9 cellular contexts compared by ENCODE assay signal in the genomic region with DNA sequence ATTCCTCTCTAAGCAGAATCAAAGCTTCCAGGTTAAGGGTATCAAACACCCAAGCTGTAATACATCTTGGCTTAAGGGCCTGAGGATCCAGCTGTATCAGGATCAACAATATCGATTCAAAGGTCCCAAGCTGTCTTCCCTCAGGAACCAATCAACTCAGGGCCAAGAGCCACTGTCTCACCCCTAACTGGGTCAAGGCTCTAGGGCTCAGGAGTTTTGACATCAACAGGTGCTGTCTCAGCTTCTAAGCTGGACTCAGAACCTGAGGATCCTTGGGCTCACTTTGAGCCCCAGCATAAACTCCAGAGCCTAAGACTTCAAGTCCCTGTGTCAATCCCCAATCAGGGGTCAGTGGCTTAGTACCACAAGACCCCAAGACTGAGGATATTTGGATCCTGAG. TPM values are rescaled to one million over a fixed set of nuclear protein-coding genes. Genes with fewer than 3 reads are reported as not detected.
DNase-seq lines count a peak whose midpoint lies in the region; ATAC-seq and TF ChIP-seq lines count a peak whose summit lies in the region.
"Had no signal": no experiment of that assay in that cellular context is flagged by ENCODE, and none has a peak within 500 bp of the region (broad histone marks: within the 10 kb centered on the region; RNA-seq: fewer than 3 reads in every experiment).

No MANE protein-coding gene starts in this region.

- H4K20me1 ChIP-seq in neural progenitor cell (ENCODE audit: low read depth): no peaks in the 10 kb centered on the region

- H3K27me3 Mint-ChIP-seq in CD4-positive, alpha-beta T cell: no peaks in the 10 kb centered on the region
- peaks cover 2% of the 10 kb centered on the region for H3K27me3 Mint-ChIP-seq in neural progenitor cell (ENCODE audit: insufficient read depth, low read depth)

- CTCF ChIA-PET in CD4-positive, alpha-beta T cell (lab: Charles Lee): interaction anchor here (1.0 kb wide), 1 partner anchor 82 kb away, joined by 3 read pairs; no protein-coding TSS in a partner anchor

- no peak for ATAC-seq in CD4-positive, alpha-beta T cell (ENCODE audit: poor library complexity)
- no peak for ATAC-seq in GM18868 (IDR thresholded peaks at IDR 0.05; ENCODE audit: unreplicated experiment)
- ATAC-seq in GM21381 (IDR thresholded peaks at IDR 0.05; ENCODE audit: unreplicated experiment): no peak

- POLR2A ChIA-PET in CD4-positive, alpha-beta T cell (lab: Charles Lee): interaction anchor here (2.1 to 2.7 kb wide), 2 partner anchors 14 to 27 kb away, joined by 12 to 27 read pairs; a partner anchor contains a TSS

- H3K79me2 ChIP-seq in neural progenitor cell (ENCODE audit: low read depth): no peaks in the 10 kb centered on the region

- H3K4me1 Mint-ChIP-seq in CD4-positive, alpha-beta T cell (ENCODE audit: low read depth): peaks cover 11% of the 10 kb centered on the region
- peaks cover 7% of the 10 kb centered on the region for H3K4me1 Mint-ChIP-seq in neural progenitor cell

- peak overlapping the region; percentile 84 for H3K4me2 ChIP-seq in neural progenitor cell

- peaks cover 32% of the 10 kb centered on the region for H3F3A ChIP-seq in neural progenitor cell (ENCODE audit: low read depth)

- peak overlapping the region; percentile 79 for H3K4me3 Mint-ChIP-seq in CD4-positive, alpha-beta T cell
- peak overlapping the region; percentile 87 for H3K4me3 Mint-ChIP-seq in neural progenitor cell

- peak overlapping the region; percentile 47 to 83 for H3K9ac ChIP-seq in duodenal mucosa (ENCODE audit: low read depth in 1 of 2, low read length in 2 of 2)
- peak overlapping the region; percentile 64 for H3K9ac ChIP-seq in neural progenitor cell

- H3K4me3 ChIP-seq in LNCaP clone FGC (ENCODE audit: low read depth, low read length) (peak overlapping the region; percentile 97), duodenal mucosa (ENCODE audit: low read depth in 1 of 2, low read length in 2 of 2) (peak overlapping the region; percentile 91 to 98), neural progenitor cell (peak overlapping the region; percentile 82)

- H3K9me3 ChIP-seq in CD4-positive, alpha-beta T cell (ENCODE audit: control insufficient read depth, low read length): no peaks in the 10 kb centered on the region
- H3K9me3 ChIP-seq in duodenal mucosa (ENCODE audit: control insufficient read depth in 1 of 2, low read length in 2 of 2) (no peaks in the 10 kb centered on the region), neural progenitor cell (ENCODE audit: low read depth) (no peaks in the 10 kb centered on the region)

- H3K36me3 ChIP-seq in duodenal mucosa (ENCODE audit: control insufficient read depth in 1 of 2, insufficient read depth in 2 of 2, low read length in 2 of 2) (peaks cover 0 to 6% of the 10 kb centered on the region in 2 donors), neural progenitor cell (no peaks in the 10 kb centered on the region)

- H2AFZ ChIP-seq in neural progenitor cell (replicated peaks): no peak overlapping the region

- intact Hi-C loops in CD4-positive, alpha-beta T cell (cut with DNase I, micrococcal nuclease): loop anchor here in 1 of 2 experiments (10.0 kb wide), 1 partner anchor 1191 kb away; a partner anchor contains a TSS

- H3K27ac Mint-ChIP-seq in CD4-positive, alpha-beta T cell: no peak overlapping the region
- H3K27ac Mint-ChIP-seq in neural progenitor cell: no peak overlapping the region

- H3K27ac ChIP-seq in CD4-positive, alpha-beta T cell (ENCODE audit: low read depth, low read length): no peak overlapping the region
- H3K27ac ChIP-seq in duodenal mucosa (ENCODE audit: low read depth, low read length): no peak overlapping the region
- no peak overlapping the region for H3K27ac ChIP-seq in neural progenitor cell

- DNase-seq in CD4-positive, alpha-beta T cell: no peak
- DNase-seq in LNCaP clone FGC (ENCODE audit: low read depth) (no peak), neural progenitor cell (ENCODE audit: low spot score) (no peak), glomerular visceral epithelial cell (ENCODE audit: extremely low spot score) (no peak), amniotic stem cell (lab: John Stamatoyannopoulos, UW) (no peak)

- peaks cover 12 to 15% of the 10 kb centered on the region in 2 donors for H3K4me1 ChIP-seq in duodenal mucosa (ENCODE audit: control insufficient read depth in 1 of 2, insufficient read depth in 2 of 2, low read length in 2 of 2)
- H3K4me1 ChIP-seq in neural progenitor cell: peaks cover 7% of the 10 kb centered on the region

- no peaks in the 10 kb centered on the region for H3K27me3 ChIP-seq in CD4-positive, alpha-beta T cell (ENCODE audit: control insufficient read depth, insufficient read depth, low read length)
- no peaks in the 10 kb centered on the region for H3K27me3 ChIP-seq in duodenal mucosa (ENCODE audit: control insufficient read depth in 1 of 2, insufficient read depth in 2 of 2, low read length in 2 of 2)
- H3K27me3 ChIP-seq in neural progenitor cell: no peaks in the 10 kb centered on the region

- H3K9me3 Mint-ChIP-seq in CD4-positive, alpha-beta T cell: no peaks in the 10 kb centered on the region
- no peaks in the 10 kb centered on the region for H3K9me3 Mint-ChIP-seq in neural progenitor cell

- no peak for TF ChIP-seq CTCF in CD4-positive, alpha-beta T cell (IDR thresholded peaks at IDR 0.05)
- no peak for TF ChIP-seq CTCF in LNCaP clone FGC (IDR thresholded peaks at IDR 0.05; ENCODE audit: control insufficient read depth, extremely low read depth, insufficient read depth)
- TF ChIP-seq CTCF in neural progenitor cell (IDR thresholded peaks at IDR 0.05): no peak

- peaks cover 16% of the 10 kb centered on the region for H3K36me3 Mint-ChIP-seq in CD4-positive, alpha-beta T cell (ENCODE audit: low read depth)
- H3K36me3 Mint-ChIP-seq in neural progenitor cell: peaks cover 4% of the 10 kb centered on the region

RNA-seq across cellular contexts. Expression of a gene that starts 0.9 kb away (rescaled TPM):
- 1 to 10 TPM; 2.2 to 2.4 TPM for total RNA-seq in CD4-positive, alpha-beta T cell
- 4.0 and 21.4 TPM in 2 replicates for total RNA-seq in neural progenitor cell (ENCODE audit: low replicate concordance)

RNA-seq across cellular contexts. Expression of a gene that starts 7.7 kb away (rescaled TPM):
- total RNA-seq in CD4-positive, alpha-beta T cell: not detected
- not detected in 2 replicates for total RNA-seq in neural progenitor cell (ENCODE audit: low replicate concordance)
- total RNA-seq: M059J had no signal

RNA-seq across cellular contexts. Expression of a gene that starts 13.8 kb away (rescaled TPM):
- 100 to 1,000 TPM; 112 to 113 TPM for total RNA-seq in CD4-positive, alpha-beta T cell
- 78.3 and 108 TPM in 2 replicates for total RNA-seq in neural progenitor cell (ENCODE audit: low replicate concordance)

RNA-seq across cellular contexts. Expression of a gene that starts 28.2 kb away (rescaled TPM):
- 10 to 100 TPM; 47.3 to 47.4 TPM for total RNA-seq in CD4-positive, alpha-beta T cell
- 58.1 and 87.4 TPM in 2 replicates for total RNA-seq in neural progenitor cell (ENCODE audit: low replicate concordance)

RNA-seq across cellular contexts. Expression of a gene that starts 28.9 kb away (rescaled TPM):
- total RNA-seq in CD4-positive, alpha-beta T cell: 1 to 10 TPM; 6.5 to 6.6 TPM
- 11.0 and 15.9 TPM in 2 replicates for total RNA-seq in neural progenitor cell (ENCODE audit: low replicate concordance)
